In the genomic region with DNA sequence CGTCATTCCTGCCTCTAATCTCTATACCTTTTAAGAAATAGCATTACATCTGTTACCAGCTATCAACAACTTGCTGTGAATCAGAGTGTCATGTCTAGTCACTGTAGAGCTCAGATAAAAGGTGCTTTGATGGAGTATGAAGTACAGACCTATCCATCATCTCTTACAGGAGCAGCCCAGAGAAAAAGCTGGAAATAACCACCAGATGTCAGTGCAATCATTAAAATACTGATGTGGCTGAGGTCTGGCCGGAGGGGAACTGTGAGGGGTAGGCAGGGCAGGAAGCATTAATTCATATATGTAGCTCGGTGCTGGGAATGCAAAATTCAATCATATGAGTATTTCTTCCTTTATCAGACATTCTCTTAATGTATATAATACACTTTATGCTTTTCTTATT, we compare ENCODE assay signal across 8 cellular contexts.
DNase-seq lines count a peak whose midpoint lies in the region; ATAC-seq, FAIRE-seq and TF ChIP-seq lines count a peak whose summit lies in the region.

No MANE protein-coding gene starts in this region.

- intact Hi-C loops in esophagus squamous epithelium (cut with DNase I) (no loop called here), sciatic nerve (cut with DNase I) (no loop called here), ascending aorta (cut with DNase I) (no loop called here)

- ATAC-seq in sciatic nerve = peak; percentile 55

- H3K27ac ChIP-seq in esophagus squamous epithelium (no peak overlapping the region), ascending aorta (no peak overlapping the region)

- no peak for FAIRE-seq in GM12891 (lab: Jason Lieb, UNC)

- DNase-seq in NCI-H1417 (lab: John Stamatoyannopoulos, UW) = peak; percentile 2 to 32 (median 12)
- DNase-seq in NCI-H1417 treated with DMSO at 0.1 percent for 48 hours (lab: John Stamatoyannopoulos, UW) = no peak
- peak; percentile 43 for DNase-seq in NCI-H2227 (lab: John Stamatoyannopoulos, UW; ENCODE audit: unreplicated experiment)
- no peak for DNase-seq in esophagus squamous epithelium (lab: John Stamatoyannopoulos, UW)
- DNase-seq in sciatic nerve (ENCODE audit: low spot score) = no peak
- no peak for DNase-seq in HuH-7.5 (ENCODE audit: low spot score)
- no peak for DNase-seq in GM12891 (ENCODE audit: insufficient read length, low spot score)
- DNase-seq in ascending aorta (ENCODE audit: low spot score in 2 of 2) = no peak

- H3K9me3 ChIP-seq in esophagus squamous epithelium = no peaks in the 10 kb centered on the region
- H3K9me3 ChIP-seq in ascending aorta = no peaks in the 10 kb centered on the region

- H3K4me1 ChIP-seq in esophagus squamous epithelium (no peaks in the 10 kb centered on the region), ascending aorta (no peaks in the 10 kb centered on the region)

- H3K36me3 ChIP-seq in esophagus squamous epithelium = no peaks in the 10 kb centered on the region
- no peaks in the 10 kb centered on the region for H3K36me3 ChIP-seq in ascending aorta

- no peak for TF ChIP-seq POLR2A in esophagus squamous epithelium (IDR thresholded peaks at IDR 0.05)
- no peak for TF ChIP-seq POLR2A in GM12891 (IDR thresholded peaks at IDR 0.05; ENCODE audit: low read depth, low read length)

- 35 to 43% methylated on average over 3 of the region's 3 CpGs for WGBS in esophagus squamous epithelium, 2 donors

- H3K27me3 ChIP-seq in esophagus squamous epithelium (peaks cover 0 to 2% (median 0%) of the 10 kb centered on the region in 4 donors), ascending aorta (no peaks in the 10 kb centered on the region)

- TF ChIP-seq CTCF in esophagus squamous epithelium (IDR thresholded peaks at IDR 0.05) = peak in 4 of 6 experiments; percentile 7 to 27 (median 13)
- peak in 1 of 3 experiments; percentile 28 for TF ChIP-seq CTCF in ascending aorta (IDR thresholded peaks at IDR 0.05)

- H3K4me3 ChIP-seq in esophagus squamous epithelium = no peak overlapping the region
- no peak overlapping the region for H3K4me3 ChIP-seq in ascending aorta

TF ChIP-seq in GM12891, 5 proteins besides CTCF, POLR2A, EP300 and RAD21:
- TF ChIP-seq TAF1 (IDR thresholded peaks at IDR 0.05; ENCODE audit: low read depth, low read length) (no peak), POU2F2 (IDR thresholded peaks at IDR 0.05; ENCODE audit: low read depth, low read length) (no peak), SPI1 (IDR thresholded peaks at IDR 0.05; ENCODE audit: low read depth, low read length) (no peak), POLR2AphosphoS5 (IDR thresholded peaks at IDR 0.05; ENCODE audit: low read depth, low read length) (no peak), PAX5 (IDR thresholded peaks at IDR 0.05; ENCODE audit: insufficient read depth, low read length, severe bottlenecking) (no peak)

Comparison
In these comparisons a context has a peak if more than half of its experiments do, and no peak if none do; other contexts are left out.
1. DNase-seq: peak in NCI-H1417 (3 of 3) and NCI-H2227 (single experiment); none in NCI-H1417 treated with DMSO at 0.1 percent for 48 hours (single experiment), esophagus squamous epithelium (single experiment), sciatic nerve (single experiment), HuH-7.5 (single experiment), GM12891 (single experiment) and ascending aorta (0 of 2).